Comparison of ENCODE assay signal across 1 cellular context in genomic region chr7:148964510-148965267, GRCh38.
TF ChIP-seq lines count a peak whose summit lies in the region.

No MANE protein-coding gene starts in this region.

TF ChIP-seq in GM23338, 12 proteins besides CTCF, POLR2A, EP300 and RAD21 (continued from another document):
- TF ChIP-seq, protein P1, sequence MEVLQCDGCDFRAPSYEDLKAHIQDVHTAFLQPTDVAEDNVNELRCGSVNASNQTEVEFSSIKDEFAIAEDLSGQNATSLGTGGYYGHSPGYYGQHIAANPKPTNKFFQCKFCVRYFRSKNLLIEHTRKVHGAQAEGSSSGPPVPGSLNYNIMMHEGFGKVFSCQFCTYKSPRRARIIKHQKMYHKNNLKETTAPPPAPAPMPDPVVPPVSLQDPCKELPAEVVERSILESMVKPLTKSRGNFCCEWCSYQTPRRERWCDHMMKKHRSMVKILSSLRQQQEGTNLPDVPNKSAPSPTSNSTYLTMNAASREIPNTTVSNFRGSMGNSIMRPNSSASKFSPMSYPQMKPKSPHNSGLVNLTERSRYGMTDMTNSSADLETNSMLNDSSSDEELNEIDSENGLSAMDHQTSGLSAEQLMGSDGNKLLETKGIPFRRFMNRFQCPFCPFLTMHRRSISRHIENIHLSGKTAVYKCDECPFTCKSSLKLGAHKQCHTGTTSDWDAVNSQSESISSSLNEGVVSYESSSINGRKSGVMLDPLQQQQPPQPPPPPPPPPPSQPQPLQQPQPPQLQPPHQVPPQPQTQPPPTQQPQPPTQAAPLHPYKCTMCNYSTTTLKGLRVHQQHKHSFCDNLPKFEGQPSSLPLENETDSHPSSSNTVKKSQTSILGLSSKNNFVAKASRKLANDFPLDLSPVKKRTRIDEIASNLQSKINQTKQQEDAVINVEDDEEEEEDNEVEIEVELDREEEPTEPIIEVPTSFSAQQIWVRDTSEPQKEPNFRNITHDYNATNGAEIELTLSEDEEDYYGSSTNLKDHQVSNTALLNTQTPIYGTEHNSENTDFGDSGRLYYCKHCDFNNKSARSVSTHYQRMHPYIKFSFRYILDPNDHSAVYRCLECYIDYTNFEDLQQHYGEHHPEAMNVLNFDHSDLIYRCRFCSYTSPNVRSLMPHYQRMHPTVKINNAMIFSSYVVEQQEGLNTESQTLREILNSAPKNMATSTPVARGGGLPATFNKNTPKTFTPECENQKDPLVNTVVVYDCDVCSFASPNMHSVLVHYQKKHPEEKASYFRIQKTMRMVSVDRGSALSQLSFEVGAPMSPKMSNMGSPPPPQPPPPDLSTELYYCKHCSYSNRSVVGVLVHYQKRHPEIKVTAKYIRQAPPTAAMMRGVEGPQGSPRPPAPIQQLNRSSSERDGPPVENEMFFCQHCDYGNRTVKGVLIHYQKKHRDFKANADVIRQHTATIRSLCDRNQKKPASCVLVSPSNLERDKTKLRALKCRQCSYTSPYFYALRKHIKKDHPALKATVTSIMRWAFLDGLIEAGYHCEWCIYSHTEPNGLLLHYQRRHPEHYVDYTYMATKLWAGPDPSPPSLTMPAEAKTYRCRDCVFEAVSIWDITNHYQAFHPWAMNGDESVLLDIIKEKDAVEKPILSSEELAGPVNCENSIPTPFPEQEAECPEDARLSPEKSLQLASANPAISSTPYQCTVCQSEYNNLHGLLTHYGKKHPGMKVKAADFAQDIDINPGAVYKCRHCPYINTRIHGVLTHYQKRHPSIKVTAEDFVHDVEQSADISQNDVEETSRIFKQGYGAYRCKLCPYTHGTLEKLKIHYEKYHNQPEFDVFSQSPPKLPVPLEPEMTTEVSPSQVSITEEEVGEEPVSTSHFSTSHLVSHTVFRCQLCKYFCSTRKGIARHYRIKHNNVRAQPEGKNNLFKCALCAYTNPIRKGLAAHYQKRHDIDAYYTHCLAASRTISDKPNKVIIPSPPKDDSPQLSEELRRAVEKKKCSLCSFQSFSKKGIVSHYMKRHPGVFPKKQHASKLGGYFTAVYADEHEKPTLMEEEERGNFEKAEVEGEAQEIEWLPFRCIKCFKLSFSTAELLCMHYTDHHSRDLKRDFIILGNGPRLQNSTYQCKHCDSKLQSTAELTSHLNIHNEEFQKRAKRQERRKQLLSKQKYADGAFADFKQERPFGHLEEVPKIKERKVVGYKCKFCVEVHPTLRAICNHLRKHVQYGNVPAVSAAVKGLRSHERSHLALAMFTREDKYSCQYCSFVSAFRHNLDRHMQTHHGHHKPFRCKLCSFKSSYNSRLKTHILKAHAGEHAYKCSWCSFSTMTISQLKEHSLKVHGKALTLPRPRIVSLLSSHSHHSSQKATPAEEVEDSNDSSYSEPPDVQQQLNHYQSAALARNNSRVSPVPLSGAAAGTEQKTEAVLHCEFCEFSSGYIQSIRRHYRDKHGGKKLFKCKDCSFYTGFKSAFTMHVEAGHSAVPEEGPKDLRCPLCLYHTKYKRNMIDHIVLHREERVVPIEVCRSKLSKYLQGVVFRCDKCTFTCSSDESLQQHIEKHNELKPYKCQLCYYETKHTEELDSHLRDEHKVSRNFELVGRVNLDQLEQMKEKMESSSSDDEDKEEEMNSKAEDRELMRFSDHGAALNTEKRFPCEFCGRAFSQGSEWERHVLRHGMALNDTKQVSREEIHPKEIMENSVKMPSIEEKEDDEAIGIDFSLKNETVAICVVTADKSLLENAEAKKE (CRISPR knock-in tag; IDR thresholded peaks at IDR 0.05) = no peak
- TF ChIP-seq ZNF331 (CRISPR knock-in tag; IDR thresholded peaks at IDR 0.05; ENCODE audit: low read depth) (no peak), NANOG (IDR thresholded peaks at IDR 0.05; ENCODE audit: borderline replicate concordance) (no peak), REST (IDR thresholded peaks at IDR 0.05; ENCODE audit: unreplicated experiment) (no peak)
